ENCODE assay signal across 8 cellular contexts in genomic region chr4:6327220-6327917, GRCh38. TPM values are rescaled to one million over a fixed set of nuclear protein-coding genes. Genes with fewer than 3 reads are reported as not detected.
DNase-seq lines count a peak whose midpoint lies in the region; ATAC-seq, FAIRE-seq and TF ChIP-seq lines count a peak whose summit lies in the region.

No MANE protein-coding gene starts in this region.

- H3K4me3 Mint-ChIP-seq in activated CD4-positive, alpha-beta T cell treated with anti-CD3 and anti-CD28 coated beads, Interleukin-2, amount 10 ng/mL, durations not matched to agents 24 days and 14 days, result no peak overlapping the region
- H3K4me3 Mint-ChIP-seq in chondrocyte (ENCODE audit: unreplicated experiment), result no peak overlapping the region

- H3K9me3 Mint-ChIP-seq in activated CD4-positive, alpha-beta T cell treated with anti-CD3 and anti-CD28 coated beads, Interleukin-2, amount 10 ng/mL, durations not matched to agents 24 days and 14 days, result no peaks in the 10 kb centered on the region
- no peaks in the 10 kb centered on the region for H3K9me3 Mint-ChIP-seq in chondrocyte (ENCODE audit: low read depth)

- DNase-seq in GM04504 (ENCODE audit: low read depth), result peak; percentile 20
- DNase-seq in NCI-H2196 treated with DMSO at 0.1 percent for 48 hours (lab: John Stamatoyannopoulos, UW; ENCODE audit: unreplicated experiment), result peak; percentile 68
- peak; percentile 93 for DNase-seq in activated CD4-positive, alpha-beta T cell treated with anti-CD3 and anti-CD28 coated beads, Interleukin-2, amount 10 ng/mL, durations not matched to agents 24 days and 14 days
- DNase-seq in chondrocyte (ENCODE audit: low spot score), result peak; percentile 93
- DNase-seq in HepG2 (ENCODE audit: low spot score), result peak; percentile 60
- DNase-seq in stimulated activated CD4-positive, alpha-beta T cell treated with anti-CD3 and anti-CD28 coated beads, TNF-alpha, amount 100 ng/mL, for 24 hours (ENCODE audit: low read depth in 3 of 3), result peak; percentile 59 to 77 (median 60)

- no peaks in the 10 kb centered on the region for H4K20me1 ChIP-seq in HepG2 (ENCODE audit: insufficient read depth, low read length)

- CTCF ChIA-PET in HepG2 (lab: Yijun Ruan, JAX; ENCODE audit: low intra/inter-chr PET ratio, low total read pairs), result interaction anchor here (1.5 to 7.9 kb wide), 3 partner anchors 18 to 76 kb away, joined by 26 to 66 read pairs (median 50); no protein-coding TSS in a partner anchor

- peaks cover 12% of the 10 kb centered on the region for H3K27me3 Mint-ChIP-seq in activated CD4-positive, alpha-beta T cell treated with anti-CD3 and anti-CD28 coated beads, Interleukin-2, amount 10 ng/mL, durations not matched to agents 24 days and 14 days
- H3K27me3 Mint-ChIP-seq in chondrocyte (ENCODE audit: low read depth), result peaks cover 37% of the 10 kb centered on the region

- TF ChIP-seq POLR2A in HepG2 (IDR thresholded peaks at IDR 0.05; ENCODE audit: insufficient read depth in 1 of 2, low read depth in 2 of 2, low read length in 2 of 2), result no peak

- H3K9ac ChIP-seq in HepG2 (ENCODE audit: insufficient read depth, low read depth, low read length), result no peak overlapping the region

- H3K9me3 ChIP-seq in HepG2 (ENCODE audit: low read length), result no peaks in the 10 kb centered on the region

- peak overlapping the region; percentile 67 for H3K4me2 ChIP-seq in HepG2 (ENCODE audit: low read depth, low read length)

- H3K27ac ChIP-seq in HepG2 (ENCODE audit: extremely low read length, insufficient read depth, low read length), result no peak overlapping the region

- H3K4me1 ChIP-seq in HepG2 (ENCODE audit: insufficient read depth, low read length), result peaks cover 80% of the 10 kb centered on the region

- TF ChIP-seq RAD21 in HepG2 (CRISPR knock-in tag; IDR thresholded peaks at IDR 0.05), result peak; percentile 99

- TF ChIP-seq CTCF in chondrocyte (IDR thresholded peaks at IDR 0.05), result peak; percentile 93
- TF ChIP-seq CTCF in HepG2 (CRISPR knock-in tag; IDR thresholded peaks at IDR 0.05), result peak; percentile 99

- no peak overlapping the region for H2AFZ ChIP-seq in HepG2 (ENCODE audit: low read length)

- H3K36me3 Mint-ChIP-seq in activated CD4-positive, alpha-beta T cell treated with anti-CD3 and anti-CD28 coated beads, Interleukin-2, amount 10 ng/mL, durations not matched to agents 24 days and 14 days (ENCODE audit: low read depth), result no peaks in the 10 kb centered on the region
- H3K36me3 Mint-ChIP-seq in chondrocyte (ENCODE audit: low read depth), result no peaks in the 10 kb centered on the region

- POLR2A ChIA-PET in HepG2 (lab: Yijun Ruan, JAX), result interaction anchor here (1.0 to 1.2 kb wide), 2 partner anchors 18 to 63 kb away, joined by 5 to 9 read pairs; no protein-coding TSS in a partner anchor

- in situ Hi-C loops in HepG2 (cut with HindIII; ENCODE audit: extremely low pct_ligation_motif_present, low pct_unique_long_range_greater_than_20kb), result loop anchor here (5.0 kb wide), 1 partner anchor 65 kb away; no protein-coding TSS in a partner anchor

- H3K79me2 ChIP-seq in HepG2 (ENCODE audit: insufficient read depth, low read length), result peaks cover 1% of the 10 kb centered on the region

- TF ChIP-seq EP300 in HepG2 (IDR thresholded peaks at IDR 0.05; ENCODE audit: low read depth in 2 of 2, low read length in 2 of 2), result no peak
- no peak for TF ChIP-seq EP300 in HepG2 (CRISPR knock-in tag; IDR thresholded peaks at IDR 0.05; ENCODE audit: borderline replicate concordance)

- BruUV-seq in HepG2 (replicated peaks; lab: Mats Ljungman, UMichigan), result no TSS peak

- intact Hi-C loops in activated CD4-positive, alpha-beta T cell treated with anti-CD3 and anti-CD28 coated beads, Interleukin-2, amount 10 ng/mL, durations not matched to agents 24 days and 14 days (cut with micrococcal nuclease), result loop anchor here (1.0 to 10.0 kb wide), 4 partner anchors 60 to 329 kb away; partner anchors contain the start of gene WFS1
- intact Hi-C loops in HepG2 (cut with micrococcal nuclease; ENCODE audit: unreplicated experiment), result loop anchor here (1.0 kb wide), 3 partner anchors 19 to 77 kb away; no protein-coding TSS in a partner anchor

- no peaks in the 10 kb centered on the region for H3K36me3 ChIP-seq in HepG2 (replicated peaks in 1 of 2; ENCODE audit: control insufficient read depth in 1 of 2, insufficient read depth in 2 of 2, low read length in 2 of 2)

- H3K4me1 Mint-ChIP-seq in activated CD4-positive, alpha-beta T cell treated with anti-CD3 and anti-CD28 coated beads, Interleukin-2, amount 10 ng/mL, durations not matched to agents 24 days and 14 days, result peaks cover 6% of the 10 kb centered on the region
- H3K4me1 Mint-ChIP-seq in chondrocyte (ENCODE audit: low read depth), result no peaks in the 10 kb centered on the region

- H3K4me3 ChIP-seq in HepG2 (replicated peaks in 1 of 3; ENCODE audit: insufficient read depth in 1 of 3, low read depth in 2 of 3, low read length in 3 of 3), result peak overlapping the region in 1 of 3 experiments; percentile 47; a peak in 1 of 6 replicates

- peak; percentile 74 for FAIRE-seq in HepG2 (lab: Jason Lieb, UNC)

- ATAC-seq in HG02678 (IDR thresholded peaks at IDR 0.05; ENCODE audit: unreplicated experiment) (peak; percentile 61), HepG2 (peak; percentile 70), GM21447 (IDR thresholded peaks at IDR 0.05; ENCODE audit: unreplicated experiment) (no peak)

- WGBS in HepG2 (ENCODE audit: low lambda C conversion rate), result 25% methylated on average over 10 of the region's 21 CpGs

- H3K27me3 ChIP-seq in HepG2 (ENCODE audit: control insufficient read depth in 1 of 2, insufficient read depth in 2 of 2, low read length in 2 of 2), result peaks cover 0 to 18% of the 10 kb centered on the region in 2 experiments; a peak in 3 of 5 replicates

- H3K27ac Mint-ChIP-seq in activated CD4-positive, alpha-beta T cell treated with anti-CD3 and anti-CD28 coated beads, Interleukin-2, amount 10 ng/mL, durations not matched to agents 24 days and 14 days, result no peak overlapping the region
- H3K27ac Mint-ChIP-seq in chondrocyte (ENCODE audit: unreplicated experiment), result no peak overlapping the region

TF ChIP-seq in HepG2, 621 proteins besides CTCF, POLR2A, EP300 and RAD21 (continues in another document):
- TF ChIP-seq ZNF180 (CRISPR knock-in tag; IDR thresholded peaks at IDR 0.05; ENCODE audit: borderline replicate concordance, low read depth), result no peak
- TF ChIP-seq NCOA5 (CRISPR knock-in tag; IDR thresholded peaks at IDR 0.05), result no peak

RNA-seq across cellular contexts. Expression of gene WFS1, which starts 57.7 kb away (rescaled TPM):
- 4.7 and 5.9 TPM in 2 replicates for total RNA-seq in activated CD4-positive, alpha-beta T cell treated with anti-CD3 and anti-CD28 coated beads, Interleukin-2, amount 10 ng/mL, durations not matched to agents 24 days and 14 days
- total RNA-seq in chondrocyte, result 47.7 to 54.6 TPM (median 48.0 TPM) in 3 replicates
- total RNA-seq in HepG2 (2016; rRNA removed; fragmentation: Illumina TruSeq; extraction: Trizol), result 19.8 and 39.1 TPM in 2 replicates
- total RNA-seq in HepG2 (2016; cell fraction: cytosol; rRNA removed; fragmentation: Illumina TruSeq; extraction: Trizol; ENCODE audit: low read depth), result 3.7 and 4.2 TPM in 2 replicates
- 18.3 and 41.8 TPM in 2 replicates for total RNA-seq in HepG2 (2016; cell fraction: insoluble cytoplasmic fraction; rRNA removed; fragmentation: Illumina TruSeq; extraction: Trizol)
- 10.5 and 10.8 TPM in 2 replicates for total RNA-seq in HepG2 (2016; cell fraction: membrane; rRNA removed; fragmentation: Illumina TruSeq; extraction: Trizol)
- total RNA-seq in HepG2 (2016; cell fraction: nucleus; rRNA removed; fragmentation: Illumina TruSeq; extraction: Trizol), result 47.7 and 59.7 TPM in 2 replicates
- 42.2 and 49.6 TPM in 2 replicates for polyA plus RNA-seq in HepG2 (2011; rRNA removed)
- 23.5 and 32.3 TPM in 2 replicates for polyA plus RNA-seq in HepG2 (2011; cell fraction: cytosol; rRNA removed)
- polyA plus RNA-seq in HepG2 (2011; cell fraction: nucleus; rRNA removed), result 121 and 179 TPM in 2 replicates
- 24.0 and 38.1 TPM in 2 replicates for polyA plus RNA-seq in HepG2 (2012)
- 3.2 and 3.4 TPM in 2 replicates for polyA plus RNA-seq in HepG2 (2016; cell fraction: cytosol; fragmentation: Illumina TruSeq; extraction: Trizol; ENCODE audit: low read depth)
- 16.0 and 21.6 TPM in 2 replicates for polyA plus RNA-seq in HepG2 (2016; cell fraction: insoluble cytoplasmic fraction; fragmentation: Illumina TruSeq; extraction: Trizol; ENCODE audit: low read depth)
- 4.5 and 5.6 TPM in 2 replicates for polyA plus RNA-seq in HepG2 (2016; cell fraction: membrane; fragmentation: Illumina TruSeq; extraction: Trizol; ENCODE audit: low read depth)
- 86.7 and 90.9 TPM in 2 replicates for polyA plus RNA-seq in HepG2 (2016; cell fraction: nucleus; fragmentation: Illumina TruSeq; extraction: Trizol; ENCODE audit: insufficient read depth, low read depth)
- 10.6 and 128 TPM in 2 replicates for polyA minus RNA-seq in HepG2 (2011; rRNA and poly(A)+ RNA removed; ENCODE audit: low replicate concordance)
- polyA minus RNA-seq in HepG2 (2011; cell fraction: cytosol; rRNA and poly(A)+ RNA removed), result 36.4 and 40.3 TPM in 2 replicates
- 19.9 and 27.0 TPM in 2 replicates for polyA minus RNA-seq in HepG2 (2011; cell fraction: nucleus; rRNA and poly(A)+ RNA removed)

Comparison
In these comparisons a context has a peak if more than half of its experiments do, and no peak if none do; other contexts are left out.
1. DNase-seq: peak in every context shown above with its lines; median percentile 93 in activated CD4-positive, alpha-beta T cell treated with anti-CD3 and anti-CD28 coated beads, Interleukin-2, amount 10 ng/mL, durations not matched to agents 24 days and 14 days; 93 in chondrocyte; 68 in NCI-H2196 treated with DMSO at 0.1 percent for 48 hours; 60 in HepG2; 60 in stimulated activated CD4-positive, alpha-beta T cell treated with anti-CD3 and anti-CD28 coated beads, TNF-alpha, amount 100 ng/mL, for 24 hours; 20 in GM04504.